ENCODE assay signal across 8 cellular contexts in genomic region chr1:55064071-55064581, GRCh38. TPM values are rescaled to one million over a fixed set of nuclear protein-coding genes. Genes with fewer than 3 reads are reported as not detected.
A peak's percentile ranks its signal among the peaks of the same experiment; 100 is the strongest.
DNase-seq lines count a peak whose midpoint lies in the region; ATAC-seq and TF ChIP-seq lines count a peak whose summit lies in the region.

No MANE protein-coding gene starts in this region.

- ATAC-seq in GM18505 (IDR thresholded peaks at IDR 0.05; ENCODE audit: unreplicated experiment) (no peak), GM21528 (IDR thresholded peaks at IDR 0.05; ENCODE audit: low FRiP score, unreplicated experiment) (no peak)

- no peak overlapping the region for H3K14ac ChIP-seq in neuronal stem cell (ENCODE audit: low read length)

- H3K79me1 ChIP-seq in neuronal stem cell (ENCODE audit: low read depth, low read length), result peaks cover 3% of the 10 kb centered on the region

- TF ChIP-seq CTCF in GM13976 (IDR thresholded peaks at IDR 0.05; ENCODE audit: borderline replicate concordance, control extremely low read depth, extremely low read depth, insufficient read depth, missing control alignments) (no peak), NB4 (IDR thresholded peaks at IDR 0.05; ENCODE audit: low read depth, low read length) (peak; percentile 29)

- H3K4me2 ChIP-seq in neuronal stem cell (ENCODE audit: insufficient read depth, low read length, poor library complexity, severe bottlenecking), result no peak overlapping the region

- no peak overlapping the region for H3K18ac ChIP-seq in neuronal stem cell (ENCODE audit: low read length)

- H3K4me3 ChIP-seq in NB4 (ENCODE audit: low read depth, low read length), result no peak overlapping the region
- H3K4me3 ChIP-seq in neuronal stem cell (ENCODE audit: low read length in 2 of 2), result no peak overlapping the region

- no peak overlapping the region for H2AK5ac ChIP-seq in neuronal stem cell (ENCODE audit: low read depth, low read length)

- peak overlapping the region; percentile 10 for H3K23ac ChIP-seq in neuronal stem cell (ENCODE audit: low read depth, low read length, poor library complexity)

- H3K9me3 ChIP-seq in neuronal stem cell (replicated peaks in 1 of 2; ENCODE audit: control insufficient read depth in 2 of 2, insufficient read depth in 1 of 2, low read depth in 1 of 2, low read length in 2 of 2), result no peaks in the 10 kb centered on the region

- WGBS in neuronal stem cell (ENCODE audit: extremely low coverage in 2 of 2, insufficient read length in 2 of 2, insufficient replicate concordance in 1 of 2), 2 donors, result no CpG with 5 or more reads among the region's 12 CpGs

- in situ Hi-C loops in GM13976 (cut with MboI; ENCODE audit: low sequenced_read_pairs, unreplicated experiment), result no loop called here

- H4K8ac ChIP-seq in neuronal stem cell (ENCODE audit: low read depth, low read length), result no peak overlapping the region

- TF ChIP-seq POLR2A in NB4 (IDR thresholded peaks at IDR 0.05; ENCODE audit: extremely low read depth, insufficient read length), result no peak
- TF ChIP-seq POLR2A in GM18505 (IDR thresholded peaks at IDR 0.05; ENCODE audit: borderline replicate concordance, extremely low read depth, insufficient read depth, insufficient read length), result no peak

- DNase-seq in GM13976 (ENCODE audit: low spot score) (peak; percentile 31), NB4 (ENCODE audit: low read depth) (no peak), cerebellar cortex (ENCODE audit: low spot score) (peak; percentile 85), neuronal stem cell (ENCODE audit: low spot score) (no peak), inferior parietal cortex (ENCODE audit: extremely low spot score) (no peak)
- no peak for DNase-seq in activated CD8-positive, alpha-beta memory T cell treated with anti-CD3 and anti-CD28 coated beads for 24 hours

- H2AFZ ChIP-seq in neuronal stem cell (ENCODE audit: low read length), result no peak overlapping the region

- H3K9ac ChIP-seq in neuronal stem cell (ENCODE audit: low read depth, low read length, poor library complexity), result no peak overlapping the region

- no peak overlapping the region for H4K91ac ChIP-seq in neuronal stem cell (ENCODE audit: low read depth, low read length, poor library complexity)

- H3K36me3 ChIP-seq in neuronal stem cell (replicated peaks in 1 of 2; ENCODE audit: control insufficient read depth in 2 of 2, insufficient read depth in 2 of 2, low read length in 2 of 2), result peaks cover 19 to 34% of the 10 kb centered on the region in 2 donors

- H3K4me1 ChIP-seq in neuronal stem cell (ENCODE audit: control insufficient read depth in 2 of 2, insufficient read depth in 1 of 2, low read depth in 1 of 2, low read length in 2 of 2), result no peaks in the 10 kb centered on the region

- H2BK5ac ChIP-seq in neuronal stem cell (ENCODE audit: low read length), result no peak overlapping the region

- no peak overlapping the region for H3K27ac ChIP-seq in neuronal stem cell (replicated peaks; ENCODE audit: low read length)

- H3K4ac ChIP-seq in neuronal stem cell (ENCODE audit: low read length), result no peak overlapping the region

- H3K27me3 ChIP-seq in neuronal stem cell (ENCODE audit: control insufficient read depth in 3 of 3, insufficient read depth in 3 of 3, low read depth in 1 of 3, low read length in 3 of 3), result no peaks in the 10 kb centered on the region

- no peak overlapping the region for H2BK12ac ChIP-seq in neuronal stem cell (ENCODE audit: low read length)

- no peak overlapping the region for H2BK120ac ChIP-seq in neuronal stem cell (ENCODE audit: low read depth, low read length)

- H2BK15ac ChIP-seq in neuronal stem cell (ENCODE audit: low read length), result no peak overlapping the region

RNA-seq across cellular contexts. Expression of gene PCSK9, which starts 24.8 kb away (rescaled TPM):
- polyA plus RNA-seq in neuronal stem cell (2013, experiment 1 of 2), result 17.1 TPM
- 16.2 TPM for polyA plus RNA-seq in neuronal stem cell (2013, experiment 2 of 2)

Comparison
In these comparisons a context has a peak if more than half of its experiments do, and no peak if none do; other contexts are left out.
1. DNase-seq: peak in GM13976 (single experiment) and cerebellar cortex (single experiment); none in NB4 (single experiment), neuronal stem cell (single experiment), activated CD8-positive, alpha-beta memory T cell treated with anti-CD3 and anti-CD28 coated beads for 24 hours (single experiment) and inferior parietal cortex (single experiment).